Comparison of ENCODE assay signal across 1 cellular context in the genomic region with DNA sequence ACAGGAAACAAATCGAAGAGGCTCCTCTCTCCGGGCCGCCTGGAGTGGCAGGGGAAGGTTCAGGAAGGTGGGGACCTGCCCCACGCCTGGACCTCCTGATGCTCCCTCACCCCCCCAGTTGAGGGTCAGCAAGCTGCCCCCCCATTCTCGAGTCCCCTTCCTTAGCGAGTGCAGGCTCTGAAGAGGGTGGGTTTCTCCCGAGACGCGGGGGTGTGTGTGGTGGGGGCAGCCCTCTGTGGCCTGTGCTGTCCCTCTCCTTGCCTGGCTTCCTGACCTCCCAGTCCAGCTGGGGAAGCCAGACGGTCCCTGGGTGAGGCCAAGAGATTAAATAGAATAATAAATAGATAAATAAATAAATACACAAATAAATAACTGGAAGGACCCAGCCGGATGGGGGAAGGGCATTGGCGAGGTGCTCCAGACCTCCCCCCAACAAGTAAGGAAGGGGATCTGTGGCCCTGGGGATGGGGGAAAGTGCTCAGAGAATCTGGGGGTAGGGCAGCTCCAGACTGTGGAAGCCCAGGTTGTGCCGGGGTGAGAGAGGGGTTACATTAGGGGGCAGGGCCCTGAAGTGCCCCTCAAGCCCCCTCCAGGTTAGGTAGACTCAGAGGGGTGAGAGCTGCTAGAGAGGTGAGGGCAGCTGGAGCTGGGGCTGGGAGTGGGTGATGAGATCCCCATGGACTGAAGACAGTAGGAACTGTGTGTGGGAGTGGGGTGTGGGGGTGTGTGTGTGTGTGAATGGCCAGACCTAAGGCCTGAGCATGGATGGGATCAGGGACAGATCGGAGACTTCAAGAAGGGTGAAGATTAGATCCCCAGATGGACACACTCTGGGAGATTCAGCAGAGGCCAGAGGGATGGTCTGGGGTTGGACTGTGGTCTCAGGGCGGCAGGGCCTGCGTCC.
TF ChIP-seq lines count a peak whose summit lies in the region.

No MANE protein-coding gene starts in this region.

TF ChIP-seq in WTC11, 78 proteins besides CTCF, POLR2A, EP300 and RAD21 (continued from another document):
- TF ChIP-seq, protein P1, sequence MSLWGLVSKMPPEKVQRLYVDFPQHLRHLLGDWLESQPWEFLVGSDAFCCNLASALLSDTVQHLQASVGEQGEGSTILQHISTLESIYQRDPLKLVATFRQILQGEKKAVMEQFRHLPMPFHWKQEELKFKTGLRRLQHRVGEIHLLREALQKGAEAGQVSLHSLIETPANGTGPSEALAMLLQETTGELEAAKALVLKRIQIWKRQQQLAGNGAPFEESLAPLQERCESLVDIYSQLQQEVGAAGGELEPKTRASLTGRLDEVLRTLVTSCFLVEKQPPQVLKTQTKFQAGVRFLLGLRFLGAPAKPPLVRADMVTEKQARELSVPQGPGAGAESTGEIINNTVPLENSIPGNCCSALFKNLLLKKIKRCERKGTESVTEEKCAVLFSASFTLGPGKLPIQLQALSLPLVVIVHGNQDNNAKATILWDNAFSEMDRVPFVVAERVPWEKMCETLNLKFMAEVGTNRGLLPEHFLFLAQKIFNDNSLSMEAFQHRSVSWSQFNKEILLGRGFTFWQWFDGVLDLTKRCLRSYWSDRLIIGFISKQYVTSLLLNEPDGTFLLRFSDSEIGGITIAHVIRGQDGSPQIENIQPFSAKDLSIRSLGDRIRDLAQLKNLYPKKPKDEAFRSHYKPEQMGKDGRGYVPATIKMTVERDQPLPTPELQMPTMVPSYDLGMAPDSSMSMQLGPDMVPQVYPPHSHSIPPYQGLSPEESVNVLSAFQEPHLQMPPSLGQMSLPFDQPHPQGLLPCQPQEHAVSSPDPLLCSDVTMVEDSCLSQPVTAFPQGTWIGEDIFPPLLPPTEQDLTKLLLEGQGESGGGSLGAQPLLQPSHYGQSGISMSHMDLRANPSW (CRISPR knock-in tag; conservative IDR thresholded peaks at IDR 0.05; ENCODE audit: low read depth), result no peak
- TF ChIP-seq, protein P2, sequence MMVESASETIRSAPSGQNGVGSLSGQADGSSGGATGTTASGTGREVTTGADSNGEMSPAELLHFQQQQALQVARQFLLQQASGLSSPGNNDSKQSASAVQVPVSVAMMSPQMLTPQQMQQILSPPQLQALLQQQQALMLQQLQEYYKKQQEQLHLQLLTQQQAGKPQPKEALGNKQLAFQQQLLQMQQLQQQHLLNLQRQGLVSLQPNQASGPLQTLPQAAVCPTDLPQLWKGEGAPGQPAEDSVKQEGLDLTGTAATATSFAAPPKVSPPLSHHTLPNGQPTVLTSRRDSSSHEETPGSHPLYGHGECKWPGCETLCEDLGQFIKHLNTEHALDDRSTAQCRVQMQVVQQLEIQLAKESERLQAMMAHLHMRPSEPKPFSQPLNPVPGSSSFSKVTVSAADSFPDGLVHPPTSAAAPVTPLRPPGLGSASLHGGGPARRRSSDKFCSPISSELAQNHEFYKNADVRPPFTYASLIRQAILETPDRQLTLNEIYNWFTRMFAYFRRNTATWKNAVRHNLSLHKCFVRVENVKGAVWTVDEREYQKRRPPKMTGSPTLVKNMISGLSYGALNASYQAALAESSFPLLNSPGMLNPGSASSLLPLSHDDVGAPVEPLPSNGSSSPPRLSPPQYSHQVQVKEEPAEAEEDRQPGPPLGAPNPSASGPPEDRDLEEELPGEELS (CRISPR knock-in tag; IDR thresholded peaks at IDR 0.05), result no peak
- TF ChIP-seq ZBTB21 (CRISPR knock-in tag; IDR thresholded peaks at IDR 0.05; ENCODE audit: borderline replicate concordance) (no peak), NFATC4 (CRISPR knock-in tag; IDR thresholded peaks at IDR 0.05) (no peak), HMGA2 (CRISPR knock-in tag; IDR thresholded peaks at IDR 0.05) (no peak)
- TF ChIP-seq, protein P3, sequence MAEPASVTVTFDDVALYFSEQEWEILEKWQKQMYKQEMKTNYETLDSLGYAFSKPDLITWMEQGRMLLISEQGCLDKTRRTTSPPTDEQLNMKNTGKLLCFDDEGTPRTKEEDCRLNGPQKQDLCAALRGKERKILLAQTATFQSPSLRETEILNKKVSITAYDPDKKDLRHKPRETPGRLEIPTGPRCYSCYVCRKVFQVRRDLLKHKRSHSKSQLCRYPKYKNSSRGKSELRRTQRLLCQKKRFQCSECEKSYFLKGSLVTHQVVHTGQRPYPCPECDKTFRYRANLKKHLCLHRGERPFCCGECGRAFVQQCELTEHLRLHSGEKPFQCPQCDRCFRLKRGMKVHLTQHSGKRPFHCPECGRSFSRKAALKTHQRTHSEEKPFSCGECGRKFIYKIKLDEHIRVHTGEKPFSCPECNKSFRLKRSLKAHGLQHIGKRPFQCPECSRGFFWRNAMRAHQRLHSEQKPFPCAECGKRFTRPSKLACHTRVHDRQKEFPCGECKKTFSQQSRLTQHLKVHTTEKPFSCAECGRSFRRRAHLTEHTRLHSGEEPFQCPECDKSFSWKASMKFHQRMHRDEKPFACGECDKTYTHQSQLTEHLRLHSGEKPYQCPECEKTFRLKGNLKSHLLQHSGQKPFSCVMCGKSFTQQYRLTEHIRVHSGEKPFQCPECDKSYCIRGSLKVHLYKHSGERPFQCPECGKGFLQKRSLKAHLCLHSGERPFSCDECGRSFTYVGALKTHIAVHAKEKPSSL (CRISPR knock-in tag; conservative IDR thresholded peaks at IDR 0.05), result no peak
